ENCODE assay signal across 9 cellular contexts in the genomic region with DNA sequence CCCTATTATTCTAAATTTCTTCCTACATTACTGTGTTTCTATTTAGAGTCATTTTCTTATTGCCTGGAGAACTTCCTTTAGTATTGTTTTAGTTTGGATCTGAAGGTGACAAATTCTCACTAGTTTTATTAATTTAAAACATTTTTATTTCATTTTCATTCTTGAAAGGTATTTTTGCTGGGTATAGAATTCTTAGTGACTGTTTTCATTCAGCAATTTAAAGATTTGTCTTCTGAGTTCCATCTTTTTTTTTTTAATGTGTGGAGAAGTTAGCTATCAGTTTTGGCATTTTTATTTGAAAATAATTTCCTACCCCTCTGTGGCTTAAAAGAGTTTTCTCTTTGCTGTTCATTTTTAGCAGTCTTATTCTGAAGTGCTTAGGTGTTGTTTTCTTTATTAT.
"Had no signal": no experiment of that assay in that cellular context is flagged by ENCODE, and none has a peak within 500 bp of the region (broad histone marks: within the 10 kb centered on the region; RNA-seq: fewer than 3 reads in every experiment).

No MANE protein-coding gene starts in this region.

- H3K4me3 Mint-ChIP-seq: GM23338, H9, HFFc6, IgD-negative memory B cell had no signal

- H3K27ac Mint-ChIP-seq: GM23338, H9, HFFc6, IgD-negative memory B cell had no signal

- DNase-seq: H9, HCEC 1CT, HFFc6, KG1 had no signal

- FAIRE-seq: H1, H54, HTR-8/SVneo had no signal

- H3K4me2 ChIP-seq: GM23338 had no signal

- H3K4me1 Mint-ChIP-seq: IgD-negative memory B cell had no signal

- H2AFZ ChIP-seq: GM23338 had no signal

- ATAC-seq: GM23338 had no signal

- H3K27me3 Mint-ChIP-seq: IgD-negative memory B cell had no signal

- H3K36me3 Mint-ChIP-seq: IgD-negative memory B cell had no signal

- H3K4me3 ChIP-seq: GM23338 had no signal
